Comparison of ENCODE assay signal across 8 cellular contexts in the genomic region with DNA sequence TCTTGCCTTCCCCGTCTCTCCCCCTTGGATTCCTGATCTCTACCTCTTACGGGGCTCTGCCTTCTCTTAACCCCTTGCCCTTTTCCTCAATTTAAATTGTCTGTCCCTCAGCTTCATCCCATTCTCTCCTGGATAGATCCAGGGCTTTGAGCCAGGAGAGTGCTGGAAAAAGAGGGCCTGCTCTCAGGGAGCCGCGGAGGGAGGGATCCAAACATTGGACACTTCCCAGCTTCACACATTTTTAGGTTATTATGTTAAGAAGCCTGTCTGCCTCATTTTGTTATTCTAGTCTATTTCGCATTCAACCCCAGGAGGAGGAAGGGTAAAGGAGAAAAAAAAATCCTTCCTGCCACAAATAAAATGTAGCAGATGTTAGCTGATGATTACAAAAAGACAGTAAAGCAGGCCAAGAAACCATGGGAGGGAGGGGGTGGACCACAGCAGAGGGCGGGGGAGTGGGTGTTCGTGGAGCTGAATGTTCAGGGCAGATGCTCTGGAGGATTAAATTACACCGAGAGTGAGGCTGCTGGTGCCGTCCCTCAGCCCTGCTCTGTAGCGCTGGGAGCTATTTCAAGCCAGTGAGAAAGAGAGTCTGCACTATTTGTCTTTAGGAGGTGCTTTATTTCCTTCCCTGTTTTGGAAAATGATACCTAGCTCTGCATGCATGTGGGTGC.
DNase-seq lines count a peak whose midpoint lies in the region; FAIRE-seq and TF ChIP-seq lines count a peak whose summit lies in the region.

No MANE protein-coding gene starts in this region.

- in situ Hi-C loops in G401 (cut with HindIII; ENCODE audit: low sequenced_read_pairs): no loop called here

- TF ChIP-seq CTCF in smooth muscle cell (IDR thresholded peaks at IDR 0.05; ENCODE audit: borderline replicate concordance, insufficient read depth, poor library complexity, severe bottlenecking): no peak

- H3K27me3 ChIP-seq in smooth muscle cell (ENCODE audit: low read depth): no peaks in the 10 kb centered on the region

- WGBS in smooth muscle cell (ENCODE audit: low lambda C conversion rate): 22% methylated on average over 10 of the region's 10 CpGs

- H3K9ac ChIP-seq in smooth muscle cell (ENCODE audit: low read depth): peak overlapping the region; percentile 31

- peak overlapping the region; percentile 24 for H3K27ac ChIP-seq in angular gyrus (ENCODE audit: low read depth, low read length)
- H3K27ac ChIP-seq in smooth muscle cell (ENCODE audit: low read depth): peak overlapping the region; percentile 77

- H3K4me3 ChIP-seq in smooth muscle cell: no peak overlapping the region

- peak overlapping the region; percentile 60 for H3K4me2 ChIP-seq in smooth muscle cell

- H3K36me3 ChIP-seq in smooth muscle cell (ENCODE audit: low read depth): no peaks in the 10 kb centered on the region

- no peaks in the 10 kb centered on the region for H3K9me3 ChIP-seq in smooth muscle cell (replicated peaks; ENCODE audit: low read depth)

- no peak overlapping the region for H2AFZ ChIP-seq in smooth muscle cell (ENCODE audit: low read depth)

- DNase-seq in G401 (ENCODE audit: low spot score) (peak; percentile 55), NCI-H187 treated with DMSO at 0.1 percent for 48 hours (lab: John Stamatoyannopoulos, UW) (peak; percentile 14), hepatic stellate cell (ENCODE audit: low spot score) (peak; percentile 74), smooth muscle cell (lab: John Stamatoyannopoulos, UW; ENCODE audit: unreplicated experiment) (peak; percentile 32), SW 1271 (lab: John Stamatoyannopoulos, UW) (no peak), RCC 7860 (ENCODE audit: low spot score) (no peak), 8988T (no peak)

- peaks cover 36% of the 10 kb centered on the region for H3K4me1 ChIP-seq in smooth muscle cell (ENCODE audit: low read depth)

- H3K79me2 ChIP-seq in smooth muscle cell (ENCODE audit: low read depth): no peaks in the 10 kb centered on the region

- no peak for FAIRE-seq in RCC 7860 (lab: Jason Lieb, UNC)

- peaks cover 32% of the 10 kb centered on the region for H3F3A ChIP-seq in smooth muscle cell (ENCODE audit: low read depth)

- no peaks in the 10 kb centered on the region for H4K20me1 ChIP-seq in smooth muscle cell (ENCODE audit: low read depth)

Comparison
In these comparisons a context has a peak if more than half of its experiments do, and no peak if none do; other contexts are left out.
1. DNase-seq: peak in G401 (single experiment), NCI-H187 treated with DMSO at 0.1 percent for 48 hours (single experiment), hepatic stellate cell (single experiment) and smooth muscle cell (single experiment); none in SW 1271 (0 of 2), RCC 7860 (single experiment) and 8988T (single experiment).